In the genomic region with DNA sequence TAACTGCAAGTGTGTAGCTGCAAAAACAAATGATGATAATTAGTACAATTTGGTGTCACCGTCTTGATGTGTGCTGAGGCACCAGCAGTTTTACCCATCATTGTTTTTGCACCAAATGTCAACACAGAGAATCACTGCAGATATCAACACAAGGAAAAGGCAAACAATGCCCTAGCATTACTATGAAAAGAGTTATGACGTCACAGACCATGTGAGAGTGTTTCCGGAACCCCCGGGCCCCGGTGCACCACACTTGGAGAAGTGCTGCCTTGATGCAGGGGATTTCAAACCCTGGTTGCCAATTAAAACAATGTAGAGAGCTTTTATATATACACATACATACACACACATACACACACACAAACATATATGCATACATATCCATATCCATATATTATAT, we compare ENCODE assay signal across 1 cellular context.
TF ChIP-seq lines count a peak whose summit lies in the region.

No MANE protein-coding gene starts in this region.

TF ChIP-seq in HepG2, 621 proteins besides CTCF, POLR2A, EP300 and RAD21:
- TF ChIP-seq ETS1 (CRISPR knock-in tag; IDR thresholded peaks at IDR 0.05), result no peak
- peak; percentile 66 for TF ChIP-seq ATF7 (IDR thresholded peaks at IDR 0.05)
- no peak for TF ChIP-seq ATF7 (CRISPR knock-in tag; IDR thresholded peaks at IDR 0.05)
- TF ChIP-seq CREB1 (IDR thresholded peaks at IDR 0.05), result peak; percentile 93
- TF ChIP-seq CREB1 (CRISPR knock-in tag; IDR thresholded peaks at IDR 0.05), result no peak
- TF ChIP-seq ZIK1 (CRISPR knock-in tag; IDR thresholded peaks at IDR 0.05; ENCODE audit: borderline replicate concordance, low read depth), result no peak
- TF ChIP-seq ZBTB33 (CRISPR knock-in tag; IDR thresholded peaks at IDR 0.05), result no peak
- no peak for TF ChIP-seq ZNF101 (CRISPR knock-in tag; IDR thresholded peaks at IDR 0.05; ENCODE audit: borderline replicate concordance, low read depth)
- no peak for TF ChIP-seq ISL2 (CRISPR knock-in tag; IDR thresholded peaks at IDR 0.05)
- peak; percentile 52 for TF ChIP-seq ZBTB21 (CRISPR knock-in tag; IDR thresholded peaks at IDR 0.05)
- no peak for TF ChIP-seq ZBTB38 (CRISPR knock-in tag; IDR thresholded peaks at IDR 0.05)
